In genomic region chr19:51687791-51688664, GRCh38 we compare ENCODE assay signal across 9 cellular contexts. TPM values are rescaled to one million over a fixed set of nuclear protein-coding genes. Genes with fewer than 3 reads are reported as not detected.
DNase-seq lines count a peak whose midpoint lies in the region; ATAC-seq and TF ChIP-seq lines count a peak whose summit lies in the region.
"Had no signal": no experiment of that assay in that cellular context is flagged by ENCODE, and none has a peak within 500 bp of the region (broad histone marks: within the 10 kb centered on the region; RNA-seq: fewer than 3 reads in every experiment).

No MANE protein-coding gene starts in this region.

- H3K27me3 ChIP-seq in BE2C (no peaks in the 10 kb centered on the region), HUES6 (ENCODE audit: control insufficient read depth, insufficient read depth, low read length) (no peaks in the 10 kb centered on the region), cardiac muscle cell (no peaks in the 10 kb centered on the region), Karpas-422 (ENCODE audit: low read length) (0 out of 2 replicates have a peak, but pooled peaks cover 3% of the 10 kb centered on the region)

- H3K36me3 ChIP-seq in BE2C, result peaks cover 9% of the 10 kb centered on the region; the same call in 1 of the 2 replicates
- peaks cover 2% of the 10 kb centered on the region; the same call in 1 of the 2 replicates for H3K36me3 ChIP-seq in HUES6 (ENCODE audit: control insufficient read depth, insufficient read depth, low read length)
- no peaks in the 10 kb centered on the region for H3K36me3 ChIP-seq in cardiac muscle cell
- H3K36me3 ChIP-seq in Karpas-422 (ENCODE audit: insufficient read depth, low read length), result no peaks in the 10 kb centered on the region

- H3K27me3 Mint-ChIP-seq in activated naive CD8-positive, alpha-beta T cell treated with anti-CD3 and anti-CD28 coated beads for 36 hours, result peaks cover 12% of the 10 kb centered on the region

- peak; percentile 69 for DNase-seq in BE2C
- no peak for DNase-seq in activated naive CD8-positive, alpha-beta T cell treated with anti-CD3 and anti-CD28 coated beads for 36 hours
- DNase-seq in cardiac muscle cell (ENCODE audit: low read depth in 1 of 2, low spot score in 1 of 2), result peak; percentile 63 to 71
- no peak for DNase-seq in omental fat pad (ENCODE audit: low spot score)
- DNase-seq in Karpas-422, result no peak

- H3K9me2 ChIP-seq in Karpas-422 (replicated peaks; ENCODE audit: insufficient read depth, low read length), result no peaks in the 10 kb centered on the region

- H2AFZ ChIP-seq in Karpas-422 (ENCODE audit: low read length), result no peak overlapping the region

- H3K4me2 ChIP-seq in Karpas-422 (ENCODE audit: low read depth, low read length, poor library complexity, severe bottlenecking), result no peak overlapping the region

- H3K9me3 Mint-ChIP-seq in activated naive CD8-positive, alpha-beta T cell treated with anti-CD3 and anti-CD28 coated beads for 36 hours, result peaks cover 14% of the 10 kb centered on the region

- H3K4me1 ChIP-seq in BE2C, result peaks cover 4% of the 10 kb centered on the region; the same call in 1 of the 2 replicates
- H3K4me1 ChIP-seq in HUES6 (ENCODE audit: control insufficient read depth, insufficient read depth, low read length), result peaks cover 17% of the 10 kb centered on the region
- H3K4me1 ChIP-seq in cardiac muscle cell (ENCODE audit: low read depth), result peaks cover 17% of the 10 kb centered on the region
- peaks cover 19% of the 10 kb centered on the region for H3K4me1 ChIP-seq in Karpas-422 (ENCODE audit: low read length)

- peaks cover 15% of the 10 kb centered on the region for H3K4me1 Mint-ChIP-seq in activated naive CD8-positive, alpha-beta T cell treated with anti-CD3 and anti-CD28 coated beads for 36 hours

- no peak overlapping the region for H3K27ac Mint-ChIP-seq in activated naive CD8-positive, alpha-beta T cell treated with anti-CD3 and anti-CD28 coated beads for 36 hours

- peak; percentile 4 for ATAC-seq in omental fat pad (ENCODE audit: low FRiP score)
- ATAC-seq in HG02840 (IDR thresholded peaks at IDR 0.05; ENCODE audit: low FRiP score, unreplicated experiment), result no peak
- no peak for ATAC-seq in HG03457 (IDR thresholded peaks at IDR 0.05; ENCODE audit: unreplicated experiment)

- no peaks in the 10 kb centered on the region for H4K20me1 ChIP-seq in Karpas-422 (ENCODE audit: insufficient read depth, low read depth, low read length)

- H3K9ac ChIP-seq in HUES6 (ENCODE audit: low read length) (peak overlapping the region; percentile 78), Karpas-422 (ENCODE audit: low read length) (no peak overlapping the region)

- no peaks in the 10 kb centered on the region for H3K79me2 ChIP-seq in Karpas-422 (ENCODE audit: low read length)

- peaks cover 3% of the 10 kb centered on the region for H3K36me3 Mint-ChIP-seq in activated naive CD8-positive, alpha-beta T cell treated with anti-CD3 and anti-CD28 coated beads for 36 hours

- TF ChIP-seq CTCF in BE2C (IDR thresholded peaks at IDR 0.05; ENCODE audit: low read depth, low read length), result no peak
- TF ChIP-seq CTCF in cardiac muscle cell (IDR thresholded peaks at IDR 0.05; ENCODE audit: low read depth, low read length), result no peak
- no peak for TF ChIP-seq CTCF in omental fat pad (IDR thresholded peaks at IDR 0.05)

- no peak overlapping the region; the same call in 1 of the 2 replicates for H3K27ac ChIP-seq in HUES6 (ENCODE audit: low read depth, low read length)
- H3K27ac ChIP-seq in cardiac muscle cell, result peak overlapping the region; percentile 51
- no peak overlapping the region for H3K27ac ChIP-seq in Karpas-422 (ENCODE audit: low read length)
- H3K27ac ChIP-seq: HL-60 had no signal

- peak overlapping the region; percentile 75 for H3K4me3 Mint-ChIP-seq in activated naive CD8-positive, alpha-beta T cell treated with anti-CD3 and anti-CD28 coated beads for 36 hours

- H3K4me3 ChIP-seq in BE2C (ENCODE audit: low read depth, low read length), result peak overlapping the region; percentile 83
- peak overlapping the region; percentile 84 for H3K4me3 ChIP-seq in HUES6 (ENCODE audit: low read depth, low read length)
- H3K4me3 ChIP-seq in cardiac muscle cell, result peak overlapping the region; percentile 54
- H3K4me3 ChIP-seq in Karpas-422 (ENCODE audit: low read length), result no peak overlapping the region

- H3K9me3 ChIP-seq in BE2C (no peaks in the 10 kb centered on the region), HUES6 (ENCODE audit: control insufficient read depth, insufficient read depth, low read depth, low read length) (peaks cover 17% of the 10 kb centered on the region), cardiac muscle cell (ENCODE audit: low read depth) (no peaks in the 10 kb centered on the region), Karpas-422 (ENCODE audit: low read length) (no peaks in the 10 kb centered on the region)

RNA-seq across cellular contexts. Expression of gene SPACA6, which starts 5.1 kb away (rescaled TPM):
- 3.6 TPM for polyA plus RNA-seq in BE2C (2012; ENCODE audit: insufficient read depth, insufficient read length, low read depth)
- 1 to 10 TPM; 2.0 to 2.1 TPM for total RNA-seq in activated naive CD8-positive, alpha-beta T cell treated with anti-CD3 and anti-CD28 coated beads for 36 hours
- 13.8 and 23.4 TPM in 2 replicates for total RNA-seq in cardiac muscle cell
- polyA plus RNA-seq in cardiac muscle cell, result 11.0 and 16.5 TPM in 2 replicates
- total RNA-seq in omental fat pad, result 10 to 100 TPM in 3 of 4 donors, 1 to 10 TPM in 1; 6.2 to 14.2 (median 11.4) TPM
- 20.7 and 49.8 TPM in 2 replicates for total RNA-seq in Karpas-422 (2014; rRNA removed; shearing (Covaris generic); ENCODE audit: low replicate concordance)

RNA-seq across cellular contexts. Expression of gene HAS1, which starts 35.8 kb away (rescaled TPM):
- polyA plus RNA-seq in BE2C (2012; ENCODE audit: insufficient read depth, insufficient read length, low read depth), result not detected
- not detected for total RNA-seq in activated naive CD8-positive, alpha-beta T cell treated with anti-CD3 and anti-CD28 coated beads for 36 hours
- total RNA-seq in cardiac muscle cell, result 0.11 and 0.27 TPM in 2 replicates
- polyA plus RNA-seq in cardiac muscle cell, result 0.46 and 0.61 TPM in 2 replicates
- total RNA-seq in omental fat pad, result 100 to 1,000 TPM in 2 of 4 donors, 10 to 100 TPM in 1, 1 to 10 TPM in 1; 1.1 to 534 (median 190) TPM
- total RNA-seq in Karpas-422 (2014; rRNA removed; shearing (Covaris generic); ENCODE audit: low replicate concordance), result not detected in 2 replicates

RNA-seq across cellular contexts. Expression of gene SIGLEC14, which starts 41.4 kb away (rescaled TPM):
- polyA plus RNA-seq in BE2C (2012; ENCODE audit: insufficient read depth, insufficient read length, low read depth), result not detected
- under 1 TPM; 0.14 to 0.36 TPM for total RNA-seq in activated naive CD8-positive, alpha-beta T cell treated with anti-CD3 and anti-CD28 coated beads for 36 hours
- total RNA-seq in cardiac muscle cell (not detected in 2 replicates), omental fat pad (10 to 100 TPM in 2 of 4 donors, 1 to 10 TPM in 1, not detected in 1; 1.9 to 12.6 (median 12.2) TPM)
- not detected in 2 replicates for polyA plus RNA-seq in cardiac muscle cell
- 1.0 TPM in 1 of 2 replicates, not detected in the other for total RNA-seq in Karpas-422 (2014; rRNA removed; shearing (Covaris generic); ENCODE audit: low replicate concordance)

RNA-seq across cellular contexts. Expression of gene SIGLEC5, which starts 57.8 kb away (rescaled TPM):
- not detected for polyA plus RNA-seq in BE2C (2012; ENCODE audit: insufficient read depth, insufficient read length, low read depth)
- total RNA-seq in activated naive CD8-positive, alpha-beta T cell treated with anti-CD3 and anti-CD28 coated beads for 36 hours, result not detected
- not detected in 2 replicates for total RNA-seq in cardiac muscle cell
- polyA plus RNA-seq in cardiac muscle cell, result not detected in 2 replicates
- under 1 TPM in 1 of 4 donors, not detected in 3; 0.19 TPM for total RNA-seq in omental fat pad
- not detected in 2 replicates for total RNA-seq in Karpas-422 (2014; rRNA removed; shearing (Covaris generic); ENCODE audit: low replicate concordance)

Comparison
In these comparisons a context has a peak if more than half of its experiments do, and no peak if none do; other contexts are left out.
1. DNase-seq: peak in BE2C (single experiment) and cardiac muscle cell (2 of 2); none in activated naive CD8-positive, alpha-beta T cell treated with anti-CD3 and anti-CD28 coated beads for 36 hours (single experiment), omental fat pad (single experiment) and Karpas-422 (single experiment).